In genomic region chr21:17048974-17049373, GRCh38 we compare ENCODE assay signal across 39 cellular contexts.
"Had no signal": no experiment of that assay in that cellular context is flagged by ENCODE, and none has a peak within 500 bp of the region (broad histone marks: within the 10 kb centered on the region; RNA-seq: fewer than 3 reads in every experiment).

No MANE protein-coding gene starts in this region.

- H3K4me3 Mint-ChIP-seq: activated CD4-positive, alpha-beta memory T cell treated with anti-CD3 and anti-CD28 coated beads, Interleukin-2, amount 10 ng/mL, durations not matched to agents 7 days and 5 days; activated CD4-positive, alpha-beta T cell treated with anti-CD3 and anti-CD28 coated beads for 36 hours; activated CD4-positive, alpha-beta T cell treated with anti-CD3 and anti-CD28 coated beads, Interleukin-2, amount 10 ng/mL, durations not matched to agents 7 days and 5 days; activated CD8-positive, alpha-beta memory T cell treated with anti-CD3 and anti-CD28 coated beads, Interleukin-2, amount 10 ng/mL, durations not matched to agents 7 days and 5 days; activated CD8-positive, alpha-beta T cell treated with anti-CD3 and anti-CD28 coated beads, Interleukin-2, amount 10 ng/mL, durations not matched to agents 7 days and 5 days; activated naive CD4-positive, alpha-beta T cell treated with anti-CD3 and anti-CD28 coated beads for 36 hours; activated naive CD8-positive, alpha-beta T cell treated with anti-CD3 and anti-CD28 coated beads for 36 hours; activated T-cell treated with anti-CD3 and anti-CD28 coated beads, Interleukin-2, amount 50 U/mL, for 24 hours; activated T-cell treated with anti-CD3 and anti-CD28 coated beads, Interleukin-2, amount 50 U/mL, for 72 hours; activated T-helper 1 cell treated with anti-CD3 and anti-CD28 coated beads, Interleukin-12 subunit alpha, Interleukin-12 subunit beta, Interleukin-2, Interleukin-4 antibody, amounts not matched to agents 30 ng/mL and 10 ng/mL and 1 ng/mL, durations not matched to agents 14 hours and 24 hours and 36 hours; activated T-helper 17 cell treated with anti-CD3 and anti-CD28 coated beads, Interleukin-2, amount 50 U/mL, for 72 hours; brain; central memory CD8-positive, alpha-beta T cell; T-helper 1 cell treated with Interleukin-12 subunit alpha and Interleukin-12 subunit beta and Interleukin-4 antibody, amounts not matched to agents 30 μg/mL and 1 μg/mL, for 36 hours; T-helper 2 cell treated with Interferon-gamma antibody and Interleukin-4, amounts not matched to agents 5 μg/mL and 100 μg/mL, for 36 hours had no signal

- H3K27ac ChIP-seq: adrenal gland, cardiac muscle cell, VCaP had no signal

- H3K36me3 ChIP-seq: adrenal gland, cardiac muscle cell had no signal

- H3K36me3 Mint-ChIP-seq: activated CD8-positive, alpha-beta memory T cell treated with anti-CD3 and anti-CD28 coated beads, Interleukin-2, amount 10 ng/mL, durations not matched to agents 7 days and 5 days; activated naive CD8-positive, alpha-beta T cell treated with anti-CD3 and anti-CD28 coated beads for 36 hours had no signal

- ATAC-seq: activated CD4-positive, alpha-beta T cell treated with anti-CD3 and anti-CD28 coated beads for 36 hours; activated CD4-positive, CD25-positive, alpha-beta regulatory T cell treated with anti-CD3 and anti-CD28 coated beads, Interleukin-2, amount 50 U/mL, for 24 hours; activated CD8-positive, alpha-beta memory T cell treated with anti-CD3 and anti-CD28 coated beads, Interleukin-2, amount 10 ng/mL, durations not matched to agents 7 days and 5 days; activated CD8-positive, alpha-beta T cell treated with anti-CD3 and anti-CD28 coated beads, Interleukin-2, amount 10 ng/mL, durations not matched to agents 7 days and 5 days; activated naive CD4-positive, alpha-beta T cell treated with anti-CD3 and anti-CD28 coated beads, Interleukin-2, amount 50 U/mL, for 72 hours; activated T-cell treated with anti-CD3 and anti-CD28 coated beads, Interleukin-2, amount 50 U/mL, for 72 hours; activated T-helper 17 cell treated with anti-CD3 and anti-CD28 coated beads, Interleukin-2, amount 50 U/mL, for 72 hours had no signal

- H3K27me3 ChIP-seq: adrenal gland, cardiac muscle cell had no signal

- H3K4me1 ChIP-seq: adrenal gland had no signal

- H3K9me3 Mint-ChIP-seq: activated T-helper 17 cell treated with anti-CD3 and anti-CD28 coated beads, Interleukin-2, amount 50 U/mL, for 72 hours had no signal

- H3K27me3 Mint-ChIP-seq: activated CD4-positive, alpha-beta memory T cell treated with anti-CD3 and anti-CD28 coated beads, Interleukin-2, amount 10 ng/mL, durations not matched to agents 7 days and 5 days; activated CD4-positive, alpha-beta T cell treated with anti-CD3 and anti-CD28 coated beads for 36 hours; activated CD4-positive, alpha-beta T cell treated with anti-CD3 and anti-CD28 coated beads, Interleukin-2, amount 10 ng/mL, durations not matched to agents 7 days and 5 days; activated CD8-positive, alpha-beta memory T cell treated with anti-CD3 and anti-CD28 coated beads, Interleukin-2, amount 10 ng/mL, durations not matched to agents 7 days and 5 days; activated naive CD8-positive, alpha-beta T cell treated with anti-CD3 and anti-CD28 coated beads for 36 hours; activated T-cell treated with anti-CD3 and anti-CD28 coated beads, Interleukin-2, amount 50 U/mL, for 24 hours; activated T-helper 17 cell treated with anti-CD3 and anti-CD28 coated beads, Interleukin-2, amount 50 U/mL, for 72 hours; brain; central memory CD8-positive, alpha-beta T cell had no signal

- H3K9me3 ChIP-seq: adrenal gland had no signal

- DNase-seq: activated CD4-positive, alpha-beta memory T cell treated with anti-CD3 and anti-CD28 coated beads, Interleukin-2, amount 10 ng/mL, durations not matched to agents 7 days and 5 days; activated CD4-positive, alpha-beta T cell treated with anti-CD3 and anti-CD28 coated beads for 1 hour; activated CD4-positive, alpha-beta T cell treated with anti-CD3 and anti-CD28 coated beads for 36 hours; activated CD4-positive, alpha-beta T cell treated with anti-CD3 and anti-CD28 coated beads for 48 hours; activated CD4-positive, alpha-beta T cell treated with anti-CD3 and anti-CD28 coated beads, Interleukin-2, amount 10 ng/mL, durations not matched to agents 7 days and 5 days; activated CD4-positive, alpha-beta T cell treated with anti-CD3 and anti-CD28 coated beads, Interleukin-2, amount 50 U/mL, for 48 hours; activated CD4-positive, CD25-positive, alpha-beta regulatory T cell; activated CD8-positive, alpha-beta memory T cell treated with anti-CD3 and anti-CD28 coated beads for 24 hours; activated CD8-positive, alpha-beta memory T cell treated with anti-CD3 and anti-CD28 coated beads, Interleukin-2, amount 10 ng/mL, durations not matched to agents 7 days and 5 days; activated CD8-positive, alpha-beta memory T cell treated with anti-CD3 and anti-CD28 coated beads, Interleukin-2, amount 50 U/mL, for 48 hours; activated CD8-positive, alpha-beta T cell treated with anti-CD3 and anti-CD28 coated beads, Interleukin-2, amount 10 ng/mL, durations not matched to agents 7 days and 5 days; activated effector memory CD4-positive, alpha-beta T cell treated with anti-CD3 and anti-CD28 coated beads, Interleukin-2, amount 50 U/mL, for 16 hours; activated gamma-delta T cell treated with Interleukin-2 at 50 U/mL for 16 hours; activated naive CD4-positive, alpha-beta T cell; activated naive CD4-positive, alpha-beta T cell treated with anti-CD3 and anti-CD28 coated beads for 36 hours; activated naive CD4-positive, alpha-beta T cell treated with anti-CD3 and anti-CD28 coated beads, Interleukin-2, amount 50 U/mL, for 16 hours; activated naive CD8-positive, alpha-beta T cell treated with anti-CD3 and anti-CD28 coated beads for 36 hours; activated T-cell treated with anti-CD3 and anti-CD28 coated beads, Interleukin-2, amount 50 U/mL, for 24 hours; activated T-cell treated with anti-CD3 and anti-CD28 coated beads, Interleukin-2, amount 50 U/mL, for 72 hours; adrenal gland; amniotic stem cell; aorta; caudate nucleus; cerebellar nuclear complex; T-helper 1 cell; T-helper 2 cell; T-helper 9 cell had no signal

- FAIRE-seq: astrocyte, TTC549 had no signal

- H3K4me3 ChIP-seq: adrenal gland, cardiac muscle cell had no signal

- H3K27ac Mint-ChIP-seq: activated CD4-positive, alpha-beta memory T cell treated with anti-CD3 and anti-CD28 coated beads, Interleukin-2, amount 10 ng/mL, durations not matched to agents 7 days and 5 days; activated CD4-positive, alpha-beta T cell treated with anti-CD3 and anti-CD28 coated beads for 36 hours; activated CD4-positive, alpha-beta T cell treated with anti-CD3 and anti-CD28 coated beads, Interleukin-2, amount 10 ng/mL, durations not matched to agents 7 days and 5 days; activated CD8-positive, alpha-beta memory T cell treated with anti-CD3 and anti-CD28 coated beads, Interleukin-2, amount 10 ng/mL, durations not matched to agents 7 days and 5 days; activated CD8-positive, alpha-beta T cell treated with anti-CD3 and anti-CD28 coated beads, Interleukin-2, amount 10 ng/mL, durations not matched to agents 7 days and 5 days; activated naive CD4-positive, alpha-beta T cell treated with anti-CD3 and anti-CD28 coated beads for 36 hours; activated naive CD4-positive, alpha-beta T cell treated with anti-CD3 and anti-CD28 coated beads, Interleukin-2, amount 50 U/mL, for 72 hours; activated naive CD8-positive, alpha-beta T cell treated with anti-CD3 and anti-CD28 coated beads for 36 hours; activated T-cell treated with anti-CD3 and anti-CD28 coated beads, Interleukin-2, amount 50 U/mL, for 24 hours; activated T-cell treated with anti-CD3 and anti-CD28 coated beads, Interleukin-2, amount 50 U/mL, for 72 hours; activated T-helper 1 cell treated with anti-CD3 and anti-CD28 coated beads, Interleukin-12 subunit alpha, Interleukin-12 subunit beta, Interleukin-2, Interleukin-4 antibody, amounts not matched to agents 30 ng/mL and 10 ng/mL and 1 ng/mL, durations not matched to agents 14 hours and 24 hours and 36 hours; activated T-helper 17 cell treated with anti-CD3 and anti-CD28 coated beads, Interleukin-2, amount 50 U/mL, for 72 hours; T-helper 1 cell treated with Interleukin-12 subunit alpha and Interleukin-12 subunit beta and Interleukin-4 antibody, amounts not matched to agents 30 μg/mL and 1 μg/mL, for 36 hours; T-helper 2 cell treated with Interferon-gamma antibody and Interleukin-4, amounts not matched to agents 5 μg/mL and 100 μg/mL, for 36 hours had no signal

- H3K4me1 Mint-ChIP-seq: activated CD4-positive, alpha-beta memory T cell treated with anti-CD3 and anti-CD28 coated beads, Interleukin-2, amount 10 ng/mL, durations not matched to agents 7 days and 5 days; activated CD4-positive, alpha-beta T cell treated with anti-CD3 and anti-CD28 coated beads for 36 hours; activated CD4-positive, alpha-beta T cell treated with anti-CD3 and anti-CD28 coated beads, Interleukin-2, amount 10 ng/mL, durations not matched to agents 7 days and 5 days; activated CD8-positive, alpha-beta memory T cell treated with anti-CD3 and anti-CD28 coated beads, Interleukin-2, amount 10 ng/mL, durations not matched to agents 7 days and 5 days; activated naive CD8-positive, alpha-beta T cell treated with anti-CD3 and anti-CD28 coated beads for 36 hours; activated T-helper 17 cell treated with anti-CD3 and anti-CD28 coated beads, Interleukin-2, amount 50 U/mL, for 72 hours; central memory CD8-positive, alpha-beta T cell had no signal
